ENCODE assay signal across 1 cellular context in the genomic region with DNA sequence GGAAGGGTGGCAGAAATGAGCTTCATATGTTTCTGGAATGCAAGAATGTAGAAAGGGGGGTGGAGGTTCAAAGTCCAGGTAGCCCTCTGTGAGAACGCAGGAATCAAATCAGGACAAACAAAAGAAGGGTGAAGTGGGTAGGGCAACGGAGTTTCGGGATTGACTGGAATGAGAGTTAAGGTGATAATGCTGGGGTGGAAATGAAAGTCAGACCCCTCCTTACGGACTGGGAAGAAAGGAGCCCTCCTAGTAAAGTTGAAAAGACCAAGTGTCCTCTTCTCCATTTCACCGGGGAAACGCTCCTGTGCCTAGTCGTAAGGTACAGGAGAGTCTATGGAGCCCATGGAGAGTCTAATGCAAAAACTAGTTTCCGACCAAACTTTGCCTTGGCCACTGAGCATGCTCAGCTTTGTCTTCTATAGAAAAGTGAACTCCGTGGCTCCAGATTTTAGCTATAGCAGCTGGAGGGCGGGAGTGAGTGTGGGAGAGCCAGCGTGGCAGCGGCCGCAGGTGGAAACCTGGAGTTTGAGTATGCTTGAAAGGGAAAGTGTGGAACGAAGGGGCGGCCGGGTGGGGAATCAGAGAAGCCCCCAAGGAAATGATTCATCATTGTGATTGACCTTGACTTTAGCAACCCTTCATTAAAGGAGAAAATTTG.
TF ChIP-seq lines count a peak whose summit lies in the region.

No MANE protein-coding gene starts in this region.

TF ChIP-seq in HepG2, 621 proteins besides CTCF, POLR2A, EP300 and RAD21 (continued from another document):
- no peak; the same call in 1 of the 2 replicates for TF ChIP-seq ZNF142 (CRISPR knock-in tag; IDR thresholded peaks at IDR 0.05)
- TF ChIP-seq RERE (CRISPR knock-in tag; IDR thresholded peaks at IDR 0.05; ENCODE audit: low read depth): 0 out of 2 replicates have a peak, but pooled peaks have one; percentile 37
- peak; percentile 87 for TF ChIP-seq HMG20A (CRISPR knock-in tag; IDR thresholded peaks at IDR 0.05; ENCODE audit: borderline replicate concordance)
- no peak for TF ChIP-seq ZKSCAN5 (CRISPR knock-in tag; IDR thresholded peaks at IDR 0.05)
- no peak for TF ChIP-seq ATRX (CRISPR knock-in tag; IDR thresholded peaks at IDR 0.05; ENCODE audit: borderline replicate concordance)
- no peak for TF ChIP-seq KDM3A (CRISPR knock-in tag; IDR thresholded peaks at IDR 0.05; ENCODE audit: low read depth)
- no peak for TF ChIP-seq FOXA1 (IDR thresholded peaks at IDR 0.05)
- TF ChIP-seq FOXA1 (CRISPR knock-in tag; IDR thresholded peaks at IDR 0.05): peak; percentile 34; the same call in 1 of the 2 replicates
- no peak for TF ChIP-seq ZNF792 (CRISPR knock-in tag; IDR thresholded peaks at IDR 0.05)
- no peak for TF ChIP-seq BRCA1 (CRISPR knock-in tag; IDR thresholded peaks at IDR 0.05)
- TF ChIP-seq, protein P1, sequence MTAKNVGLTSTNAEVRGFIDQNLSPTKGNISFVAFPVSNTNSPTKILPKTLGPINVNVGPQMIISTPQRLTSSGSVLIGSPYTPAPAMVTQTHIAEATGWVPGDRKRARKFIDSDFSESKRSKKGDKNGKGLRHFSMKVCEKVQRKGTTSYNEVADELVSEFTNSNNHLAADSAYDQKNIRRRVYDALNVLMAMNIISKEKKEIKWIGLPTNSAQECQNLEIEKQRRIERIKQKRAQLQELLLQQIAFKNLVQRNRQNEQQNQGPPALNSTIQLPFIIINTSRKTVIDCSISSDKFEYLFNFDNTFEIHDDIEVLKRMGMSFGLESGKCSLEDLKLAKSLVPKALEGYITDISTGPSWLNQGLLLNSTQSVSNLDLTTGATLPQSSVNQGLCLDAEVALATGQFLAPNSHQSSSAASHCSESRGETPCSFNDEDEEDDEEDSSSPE (CRISPR knock-in tag; IDR thresholded peaks at IDR 0.05): no peak; the same call in 1 of the 2 replicates
- no peak for TF ChIP-seq ELF1 (CRISPR knock-in tag; IDR thresholded peaks at IDR 0.05)
- TF ChIP-seq THAP9 (CRISPR knock-in tag; IDR thresholded peaks at IDR 0.05; ENCODE audit: borderline replicate concordance): no peak
- TF ChIP-seq ZNF501 (CRISPR knock-in tag; IDR thresholded peaks at IDR 0.05): 0 out of 2 replicates have a peak, but pooled peaks have one; percentile 19
- peak; percentile 67; the same call in 1 of the 2 replicates for TF ChIP-seq YEATS4 (CRISPR knock-in tag; IDR thresholded peaks at IDR 0.05; ENCODE audit: borderline replicate concordance)
- TF ChIP-seq ZNF275 (CRISPR knock-in tag; IDR thresholded peaks at IDR 0.05; ENCODE audit: borderline replicate concordance): no peak
- no peak for TF ChIP-seq ARNT (IDR thresholded peaks at IDR 0.05)
- peak; percentile 79 for TF ChIP-seq XRCC5 (optimal IDR thresholded peaks at IDR 0.05; ENCODE audit: low read length)
- TF ChIP-seq FOXP1 (IDR thresholded peaks at IDR 0.05): no peak
- TF ChIP-seq FOXP1 (CRISPR knock-in tag; IDR thresholded peaks at IDR 0.05): peak; percentile 55
- no peak for TF ChIP-seq ZNF484 (CRISPR knock-in tag; IDR thresholded peaks at IDR 0.05; ENCODE audit: borderline replicate concordance, low read depth)
- no peak for TF ChIP-seq HIVEP1 (CRISPR knock-in tag; IDR thresholded peaks at IDR 0.05)
- peak; percentile 81 for TF ChIP-seq ZGPAT (CRISPR knock-in tag; IDR thresholded peaks at IDR 0.05)
- TF ChIP-seq RARA (CRISPR knock-in tag; IDR thresholded peaks at IDR 0.05): peak; percentile 31; the same call in 1 of the 2 replicates
